1 cellular context compared by ENCODE assay signal in the genomic region with DNA sequence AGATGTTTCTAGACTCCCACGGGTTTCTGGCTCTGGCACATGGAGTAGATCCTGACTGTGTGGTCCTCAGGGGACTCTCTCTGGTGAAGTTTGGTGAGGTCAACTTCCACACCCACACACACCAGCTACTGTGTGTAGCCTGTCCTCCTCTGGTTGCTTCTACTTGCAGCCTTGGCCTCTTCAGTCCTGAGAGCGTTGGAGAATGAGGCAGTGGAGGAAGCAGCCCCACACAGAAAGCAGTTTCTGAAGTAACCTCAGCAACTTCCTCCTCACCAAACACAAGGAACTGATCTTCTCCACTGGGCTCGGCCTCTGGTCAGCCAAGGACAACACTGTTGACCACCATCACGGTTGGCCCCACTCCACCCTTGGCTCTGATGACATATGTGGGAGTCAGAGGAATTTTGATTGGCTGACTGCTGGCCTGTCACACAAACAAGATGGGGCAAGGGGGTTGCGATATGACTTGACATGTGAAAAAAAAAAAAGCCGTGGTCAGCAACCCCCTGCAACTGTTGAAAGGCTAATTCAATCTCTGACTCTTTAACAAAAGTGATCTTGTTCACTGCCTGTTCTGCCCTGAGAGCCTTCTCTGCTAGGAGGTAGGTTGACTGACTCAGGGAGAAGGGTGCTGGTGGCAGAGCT.
A peak's percentile ranks its signal among the peaks of the same experiment; 100 is the strongest.
TF ChIP-seq lines count a peak whose summit lies in the region.

No MANE protein-coding gene starts in this region.

TF ChIP-seq in GM12878, 131 proteins besides CTCF, POLR2A, EP300 and RAD21 (continued from another document and continues in another):
- TF ChIP-seq, protein P1, sequence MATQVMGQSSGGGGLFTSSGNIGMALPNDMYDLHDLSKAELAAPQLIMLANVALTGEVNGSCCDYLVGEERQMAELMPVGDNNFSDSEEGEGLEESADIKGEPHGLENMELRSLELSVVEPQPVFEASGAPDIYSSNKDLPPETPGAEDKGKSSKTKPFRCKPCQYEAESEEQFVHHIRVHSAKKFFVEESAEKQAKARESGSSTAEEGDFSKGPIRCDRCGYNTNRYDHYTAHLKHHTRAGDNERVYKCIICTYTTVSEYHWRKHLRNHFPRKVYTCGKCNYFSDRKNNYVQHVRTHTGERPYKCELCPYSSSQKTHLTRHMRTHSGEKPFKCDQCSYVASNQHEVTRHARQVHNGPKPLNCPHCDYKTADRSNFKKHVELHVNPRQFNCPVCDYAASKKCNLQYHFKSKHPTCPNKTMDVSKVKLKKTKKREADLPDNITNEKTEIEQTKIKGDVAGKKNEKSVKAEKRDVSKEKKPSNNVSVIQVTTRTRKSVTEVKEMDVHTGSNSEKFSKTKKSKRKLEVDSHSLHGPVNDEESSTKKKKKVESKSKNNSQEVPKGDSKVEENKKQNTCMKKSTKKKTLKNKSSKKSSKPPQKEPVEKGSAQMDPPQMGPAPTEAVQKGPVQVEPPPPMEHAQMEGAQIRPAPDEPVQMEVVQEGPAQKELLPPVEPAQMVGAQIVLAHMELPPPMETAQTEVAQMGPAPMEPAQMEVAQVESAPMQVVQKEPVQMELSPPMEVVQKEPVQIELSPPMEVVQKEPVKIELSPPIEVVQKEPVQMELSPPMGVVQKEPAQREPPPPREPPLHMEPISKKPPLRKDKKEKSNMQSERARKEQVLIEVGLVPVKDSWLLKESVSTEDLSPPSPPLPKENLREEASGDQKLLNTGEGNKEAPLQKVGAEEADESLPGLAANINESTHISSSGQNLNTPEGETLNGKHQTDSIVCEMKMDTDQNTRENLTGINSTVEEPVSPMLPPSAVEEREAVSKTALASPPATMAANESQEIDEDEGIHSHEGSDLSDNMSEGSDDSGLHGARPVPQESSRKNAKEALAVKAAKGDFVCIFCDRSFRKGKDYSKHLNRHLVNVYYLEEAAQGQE (IDR thresholded peaks at IDR 0.05; ENCODE audit: low read depth, low read length), result 0 out of 2 replicates have a peak, but pooled peaks have one; percentile 15
- TF ChIP-seq BACH1 (IDR thresholded peaks at IDR 0.05; ENCODE audit: borderline replicate concordance) (peak; percentile 61; the same call in 1 of the 2 replicates), POU2F2 (IDR thresholded peaks at IDR 0.05; ENCODE audit: borderline replicate concordance, low read depth, low read length) (0 out of 3 replicates have a peak, but pooled peaks have one; percentile 38), ZNF622 (IDR thresholded peaks at IDR 0.05) (no peak), WRNIP1 (IDR thresholded peaks at IDR 0.05; ENCODE audit: borderline replicate concordance, low read depth, low read length) (peak; percentile 87; the same call in 1 of the 2 replicates), EED (IDR thresholded peaks at IDR 0.05; ENCODE audit: low read depth) (peak; percentile 86), ZNF24 (IDR thresholded peaks at IDR 0.05) (no peak), TCF7 (IDR thresholded peaks at IDR 0.05; ENCODE audit: borderline replicate concordance) (0 out of 2 replicates have a peak, but pooled peaks have one; percentile 28), TAF1 (IDR thresholded peaks at IDR 0.05; ENCODE audit: borderline replicate concordance, low read depth, low read length) (peak; percentile 47; the same call in 1 of the 2 replicates), PAX5 (IDR thresholded peaks at IDR 0.05; ENCODE audit: borderline replicate concordance, low read depth, low read length) (peak; percentile 49; the same call in 1 of the 2 replicates), JUNB (IDR thresholded peaks at IDR 0.05) (peak; percentile 94), DPF2 (IDR thresholded peaks at IDR 0.05) (peak; percentile 82), RFX5 (IDR thresholded peaks at IDR 0.05; ENCODE audit: low read depth, low read length) (peak; percentile 46; the same call in 1 of the 2 replicates), SREBF2 (IDR thresholded peaks at IDR 0.05; ENCODE audit: low read length) (no peak), SRF (IDR thresholded peaks at IDR 0.05; ENCODE audit: low read depth in 2 of 2, low read length in 2 of 2) (no peak), HDAC2 (IDR thresholded peaks at IDR 0.05) (0 out of 2 replicates have a peak, but pooled peaks have one; percentile 63), TCF3 (IDR thresholded peaks at IDR 0.05; ENCODE audit: borderline replicate concordance, insufficient read depth, low read depth, low read length) (no peak), MEF2B (IDR thresholded peaks at IDR 0.05; ENCODE audit: partially characterized antibody, poor library complexity, severe bottlenecking) (peak; percentile 50), MXI1 (IDR thresholded peaks at IDR 0.05; ENCODE audit: low read depth, low read length) (no peak; the same call in 1 of the 2 replicates), CBFB (IDR thresholded peaks at IDR 0.05; ENCODE audit: low read depth) (peak; percentile 71; the same call in 1 of the 2 replicates), ASH2L (IDR thresholded peaks at IDR 0.05; ENCODE audit: borderline replicate concordance, low read depth) (no peak), SUZ12 (IDR thresholded peaks at IDR 0.05; ENCODE audit: unreplicated experiment) (no peak), BMI1 (IDR thresholded peaks at IDR 0.05; ENCODE audit: borderline replicate concordance) (peak; percentile 37; the same call in 1 of the 2 replicates), JUND (IDR thresholded peaks at IDR 0.05; ENCODE audit: low read depth, low read length) (peak; percentile 93), TBL1XR1 (IDR thresholded peaks at IDR 0.05; ENCODE audit: low read depth, low read length) (peak; percentile 52), SMC3 (IDR thresholded peaks at IDR 0.05; ENCODE audit: borderline replicate concordance, low read length) (no peak), ZNF217 (IDR thresholded peaks at IDR 0.05) (peak; percentile 64; the same call in 1 of the 2 replicates), BCL11A (IDR thresholded peaks at IDR 0.05; ENCODE audit: low read depth, low read length) (peak; percentile 53; the same call in 1 of the 2 replicates), FOXK2 (IDR thresholded peaks at IDR 0.05) (no peak), KDM1A (IDR thresholded peaks at IDR 0.05; ENCODE audit: borderline replicate concordance) (no peak), RUNX3 (IDR thresholded peaks at IDR 0.05; ENCODE audit: low read length) (peak; percentile 81), ZSCAN29 (IDR thresholded peaks at IDR 0.05) (no peak)
- TF ChIP-seq, protein P2, sequence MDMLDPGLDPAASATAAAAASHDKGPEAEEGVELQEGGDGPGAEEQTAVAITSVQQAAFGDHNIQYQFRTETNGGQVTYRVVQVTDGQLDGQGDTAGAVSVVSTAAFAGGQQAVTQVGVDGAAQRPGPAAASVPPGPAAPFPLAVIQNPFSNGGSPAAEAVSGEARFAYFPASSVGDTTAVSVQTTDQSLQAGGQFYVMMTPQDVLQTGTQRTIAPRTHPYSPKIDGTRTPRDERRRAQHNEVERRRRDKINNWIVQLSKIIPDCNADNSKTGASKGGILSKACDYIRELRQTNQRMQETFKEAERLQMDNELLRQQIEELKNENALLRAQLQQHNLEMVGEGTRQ (IDR thresholded peaks at IDR 0.05; ENCODE audit: borderline replicate concordance, low read depth, low read length), result no peak
- TF ChIP-seq, protein P3, sequence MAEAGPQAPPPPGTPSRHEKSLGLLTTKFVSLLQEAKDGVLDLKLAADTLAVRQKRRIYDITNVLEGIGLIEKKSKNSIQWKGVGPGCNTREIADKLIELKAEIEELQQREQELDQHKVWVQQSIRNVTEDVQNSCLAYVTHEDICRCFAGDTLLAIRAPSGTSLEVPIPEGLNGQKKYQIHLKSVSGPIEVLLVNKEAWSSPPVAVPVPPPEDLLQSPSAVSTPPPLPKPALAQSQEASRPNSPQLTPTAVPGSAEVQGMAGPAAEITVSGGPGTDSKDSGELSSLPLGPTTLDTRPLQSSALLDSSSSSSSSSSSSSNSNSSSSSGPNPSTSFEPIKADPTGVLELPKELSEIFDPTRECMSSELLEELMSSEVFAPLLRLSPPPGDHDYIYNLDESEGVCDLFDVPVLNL (IDR thresholded peaks at IDR 0.05; ENCODE audit: low read depth, low read length), result no peak
- TF ChIP-seq, protein P4, sequence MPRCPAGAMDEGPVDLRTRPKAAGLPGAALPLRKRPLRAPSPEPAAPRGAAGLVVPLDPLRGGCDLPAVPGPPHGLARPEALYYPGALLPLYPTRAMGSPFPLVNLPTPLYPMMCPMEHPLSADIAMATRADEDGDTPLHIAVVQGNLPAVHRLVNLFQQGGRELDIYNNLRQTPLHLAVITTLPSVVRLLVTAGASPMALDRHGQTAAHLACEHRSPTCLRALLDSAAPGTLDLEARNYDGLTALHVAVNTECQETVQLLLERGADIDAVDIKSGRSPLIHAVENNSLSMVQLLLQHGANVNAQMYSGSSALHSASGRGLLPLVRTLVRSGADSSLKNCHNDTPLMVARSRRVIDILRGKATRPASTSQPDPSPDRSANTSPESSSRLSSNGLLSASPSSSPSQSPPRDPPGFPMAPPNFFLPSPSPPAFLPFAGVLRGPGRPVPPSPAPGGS (IDR thresholded peaks at IDR 0.05; ENCODE audit: borderline replicate concordance, insufficient read depth, low read depth, low read length, poor library complexity, severe bottlenecking), result peak; percentile 62
- TF ChIP-seq, protein P5, sequence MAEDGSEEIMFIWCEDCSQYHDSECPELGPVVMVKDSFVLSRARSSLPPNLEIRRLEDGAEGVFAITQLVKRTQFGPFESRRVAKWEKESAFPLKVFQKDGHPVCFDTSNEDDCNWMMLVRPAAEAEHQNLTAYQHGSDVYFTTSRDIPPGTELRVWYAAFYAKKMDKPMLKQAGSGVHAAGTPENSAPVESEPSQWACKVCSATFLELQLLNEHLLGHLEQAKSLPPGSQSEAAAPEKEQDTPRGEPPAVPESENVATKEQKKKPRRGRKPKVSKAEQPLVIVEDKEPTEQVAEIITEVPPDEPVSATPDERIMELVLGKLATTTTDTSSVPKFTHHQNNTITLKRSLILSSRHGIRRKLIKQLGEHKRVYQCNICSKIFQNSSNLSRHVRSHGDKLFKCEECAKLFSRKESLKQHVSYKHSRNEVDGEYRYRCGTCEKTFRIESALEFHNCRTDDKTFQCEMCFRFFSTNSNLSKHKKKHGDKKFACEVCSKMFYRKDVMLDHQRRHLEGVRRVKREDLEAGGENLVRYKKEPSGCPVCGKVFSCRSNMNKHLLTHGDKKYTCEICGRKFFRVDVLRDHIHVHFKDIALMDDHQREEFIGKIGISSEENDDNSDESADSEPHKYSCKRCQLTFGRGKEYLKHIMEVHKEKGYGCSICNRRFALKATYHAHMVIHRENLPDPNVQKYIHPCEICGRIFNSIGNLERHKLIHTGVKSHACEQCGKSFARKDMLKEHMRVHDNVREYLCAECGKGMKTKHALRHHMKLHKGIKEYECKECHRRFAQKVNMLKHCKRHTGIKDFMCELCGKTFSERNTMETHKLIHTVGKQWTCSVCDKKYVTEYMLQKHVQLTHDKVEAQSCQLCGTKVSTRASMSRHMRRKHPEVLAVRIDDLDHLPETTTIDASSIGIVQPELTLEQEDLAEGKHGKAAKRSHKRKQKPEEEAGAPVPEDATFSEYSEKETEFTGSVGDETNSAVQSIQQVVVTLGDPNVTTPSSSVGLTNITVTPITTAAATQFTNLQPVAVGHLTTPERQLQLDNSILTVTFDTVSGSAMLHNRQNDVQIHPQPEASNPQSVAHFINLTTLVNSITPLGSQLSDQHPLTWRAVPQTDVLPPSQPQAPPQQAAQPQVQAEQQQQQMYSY (CRISPR knock-in tag; IDR thresholded peaks at IDR 0.05), result no peak
- TF ChIP-seq, protein P6, sequence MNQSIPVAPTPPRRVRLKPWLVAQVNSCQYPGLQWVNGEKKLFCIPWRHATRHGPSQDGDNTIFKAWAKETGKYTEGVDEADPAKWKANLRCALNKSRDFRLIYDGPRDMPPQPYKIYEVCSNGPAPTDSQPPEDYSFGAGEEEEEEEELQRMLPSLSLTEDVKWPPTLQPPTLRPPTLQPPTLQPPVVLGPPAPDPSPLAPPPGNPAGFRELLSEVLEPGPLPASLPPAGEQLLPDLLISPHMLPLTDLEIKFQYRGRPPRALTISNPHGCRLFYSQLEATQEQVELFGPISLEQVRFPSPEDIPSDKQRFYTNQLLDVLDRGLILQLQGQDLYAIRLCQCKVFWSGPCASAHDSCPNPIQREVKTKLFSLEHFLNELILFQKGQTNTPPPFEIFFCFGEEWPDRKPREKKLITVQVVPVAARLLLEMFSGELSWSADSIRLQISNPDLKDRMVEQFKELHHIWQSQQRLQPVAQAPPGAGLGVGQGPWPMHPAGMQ (IDR thresholded peaks at IDR 0.05; ENCODE audit: borderline replicate concordance), result no peak
- TF ChIP-seq, protein P7, sequence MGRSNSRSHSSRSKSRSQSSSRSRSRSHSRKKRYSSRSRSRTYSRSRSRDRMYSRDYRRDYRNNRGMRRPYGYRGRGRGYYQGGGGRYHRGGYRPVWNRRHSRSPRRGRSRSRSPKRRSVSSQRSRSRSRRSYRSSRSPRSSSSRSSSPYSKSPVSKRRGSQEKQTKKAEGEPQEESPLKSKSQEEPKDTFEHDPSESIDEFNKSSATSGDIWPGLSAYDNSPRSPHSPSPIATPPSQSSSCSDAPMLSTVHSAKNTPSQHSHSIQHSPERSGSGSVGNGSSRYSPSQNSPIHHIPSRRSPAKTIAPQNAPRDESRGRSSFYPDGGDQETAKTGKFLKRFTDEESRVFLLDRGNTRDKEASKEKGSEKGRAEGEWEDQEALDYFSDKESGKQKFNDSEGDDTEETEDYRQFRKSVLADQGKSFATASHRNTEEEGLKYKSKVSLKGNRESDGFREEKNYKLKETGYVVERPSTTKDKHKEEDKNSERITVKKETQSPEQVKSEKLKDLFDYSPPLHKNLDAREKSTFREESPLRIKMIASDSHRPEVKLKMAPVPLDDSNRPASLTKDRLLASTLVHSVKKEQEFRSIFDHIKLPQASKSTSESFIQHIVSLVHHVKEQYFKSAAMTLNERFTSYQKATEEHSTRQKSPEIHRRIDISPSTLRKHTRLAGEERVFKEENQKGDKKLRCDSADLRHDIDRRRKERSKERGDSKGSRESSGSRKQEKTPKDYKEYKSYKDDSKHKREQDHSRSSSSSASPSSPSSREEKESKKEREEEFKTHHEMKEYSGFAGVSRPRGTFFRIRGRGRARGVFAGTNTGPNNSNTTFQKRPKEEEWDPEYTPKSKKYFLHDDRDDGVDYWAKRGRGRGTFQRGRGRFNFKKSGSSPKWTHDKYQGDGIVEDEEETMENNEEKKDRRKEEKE (IDR thresholded peaks at IDR 0.05), result no peak
